ENCODE assay signal across 26 cellular contexts in the genomic region with DNA sequence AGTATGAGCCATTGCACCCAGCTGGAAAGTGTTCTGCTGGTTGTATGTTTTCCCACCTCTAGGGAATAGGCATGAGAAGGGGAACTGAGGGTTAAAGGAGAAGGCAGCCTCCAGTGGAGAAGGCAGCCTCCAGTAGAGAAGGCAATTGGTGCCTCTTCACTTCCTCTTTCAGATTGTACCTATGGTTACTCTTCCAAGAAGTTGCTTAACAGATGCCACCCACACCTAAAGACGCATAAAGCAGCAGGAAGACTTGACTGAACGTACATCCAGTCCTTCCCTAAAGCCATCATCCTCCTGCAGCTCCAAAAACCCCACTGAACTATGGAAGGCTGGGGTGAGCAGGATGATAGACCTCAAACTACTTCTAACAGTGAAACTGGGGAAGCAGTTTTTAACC. TPM values are rescaled to one million over a fixed set of nuclear protein-coding genes. Genes with fewer than 3 reads are reported as not detected.
DNase-seq lines count a peak whose midpoint lies in the region; ATAC-seq, FAIRE-seq and TF ChIP-seq lines count a peak whose summit lies in the region.
"Had no signal": no experiment of that assay in that cellular context is flagged by ENCODE, and none has a peak within 500 bp of the region (broad histone marks: within the 10 kb centered on the region; RNA-seq: fewer than 3 reads in every experiment).

No MANE protein-coding gene starts in this region.

- no peaks in the 10 kb centered on the region for H3K36me3 ChIP-seq in H1 (ENCODE audit: control insufficient read depth in 2 of 4, insufficient read depth in 4 of 4, low read length in 3 of 4)
- H3K36me3 ChIP-seq: esophagus muscularis mucosa, gastrocnemius medialis, ovary, right atrium auricular region had no signal

- no peak for FAIRE-seq in H1 (lab: Jason Lieb, UNC)
- FAIRE-seq: GM19239, urothelium cell line had no signal

- 0 out of 2 replicates have a peak overlapping the region, but pooled peaks have one; percentile 10 for H2BK12ac ChIP-seq in H1 (ENCODE audit: low read depth, low read length)

- in situ Hi-C loops in KBM-7 (cut with MboI; ENCODE audit: low pct_unique_long_range_greater_than_20kb, low sequenced_read_pairs) = loop anchor here (25.0 kb wide), 1 partner anchor 369 kb away; no protein-coding TSS in a partner anchor

- H4K8ac ChIP-seq in H1 (ENCODE audit: extremely low read depth, insufficient read depth, low read length) = no peak overlapping the region

- CTCF ChIA-PET in H1 (lab: Charles Lee; ENCODE audit: partially characterized antibody) = interaction anchor here (0.6 to 2.5 kb wide), 2 partner anchors 11 to 23 kb away, joined by 4 to 10 read pairs; no protein-coding TSS in a partner anchor

- no peaks in the 10 kb centered on the region for H3K36me3 Mint-ChIP-seq in activated T-cell treated with anti-CD3 and anti-CD28 coated beads, Interleukin-2, amount 50 U/mL, for 4 hours (ENCODE audit: insufficient read depth)
- H3K36me3 Mint-ChIP-seq: activated naive CD4-positive, alpha-beta T cell treated with anti-CD3 and anti-CD28 coated beads, Interleukin-2, amount 50 U/mL, for 24 hours had no signal

- TF ChIP-seq CTCF in H1 (IDR thresholded peaks at IDR 0.05; ENCODE audit: control extremely low read depth in 1 of 3, insufficient read depth in 1 of 3, low read depth in 1 of 3, low read length in 3 of 3) = no peak
- no peak for TF ChIP-seq CTCF in lower leg skin (IDR thresholded peaks at IDR 0.05)
- no peak for TF ChIP-seq CTCF in foreskin fibroblast (IDR thresholded peaks at IDR 0.05; ENCODE audit: low read depth, low read length)

- H2BK120ac ChIP-seq in H1 (replicated peaks; ENCODE audit: low read depth, low read length) = no peak overlapping the region

- intact Hi-C loops in lower leg skin (cut with DNase I; ENCODE audit: low total_unique reads) = no loop called here

- no peak overlapping the region for H4K91ac ChIP-seq in H1 (replicated peaks; ENCODE audit: insufficient read length, low read length)

- POLR2A ChIA-PET in H1 (lab: Charles Lee; ENCODE audit: partially characterized antibody) = interaction anchor here (1.5 kb wide), 1 partner anchor 11 kb away, joined by 7 read pairs; no protein-coding TSS in a partner anchor

- H3K4me1 Mint-ChIP-seq in activated T-cell treated with anti-CD3 and anti-CD28 coated beads, Interleukin-2, amount 50 U/mL, for 4 hours (ENCODE audit: low read depth) = peaks cover 5% of the 10 kb centered on the region
- H3K4me1 Mint-ChIP-seq: activated naive CD4-positive, alpha-beta T cell treated with anti-CD3 and anti-CD28 coated beads, Interleukin-2, amount 50 U/mL, for 24 hours had no signal

- TF ChIP-seq POLR2A in H1 (IDR thresholded peaks at IDR 0.05; ENCODE audit: control extremely low read depth in 1 of 2, low read depth in 2 of 2, low read length in 2 of 2) = no peak
- no peak for TF ChIP-seq POLR2A in lower leg skin (IDR thresholded peaks at IDR 0.05)

- no peak overlapping the region for H2AK5ac ChIP-seq in H1 (ENCODE audit: low read depth, low read length)

- no peak overlapping the region for H3K4ac ChIP-seq in H1 (replicated peaks; ENCODE audit: insufficient read length, low read depth, low read length)

- no peak overlapping the region for H3K18ac ChIP-seq in H1 (ENCODE audit: extremely low read depth, low read length)

- no peak overlapping the region for H3K14ac ChIP-seq in H1 (ENCODE audit: insufficient read length)

- peaks cover 0 to 1% (median 0%) of the 10 kb centered on the region in 4 experiments; a peak in 1 of 7 replicates for H3K27me3 ChIP-seq in H1 (replicated peaks in 1 of 4; ENCODE audit: control insufficient read depth in 3 of 4, extremely low read depth in 1 of 4, insufficient read depth in 3 of 4, low read length in 3 of 4)
- H3K27me3 ChIP-seq: cardiac muscle cell, esophagus muscularis mucosa, gastrocnemius medialis, ovary, right atrium auricular region had no signal

- H2BK5ac ChIP-seq in H1 (ENCODE audit: low read depth, low read length) = no peak overlapping the region

- H4K5ac ChIP-seq in H1 (ENCODE audit: insufficient read length, low read depth, low read length) = no peak overlapping the region

- no peaks in the 10 kb centered on the region for H3K79me1 ChIP-seq in H1 (ENCODE audit: low read depth, low read length)

- H3K23me2 ChIP-seq in H1 (ENCODE audit: low read depth, low read length) = no peaks in the 10 kb centered on the region

- no peak overlapping the region for H3K9ac ChIP-seq in H1 (replicated peaks in 1 of 4; ENCODE audit: extremely low read depth in 1 of 4, low read depth in 3 of 4, low read length in 3 of 4)

- no peaks in the 10 kb centered on the region for H3K79me2 ChIP-seq in H1 (ENCODE audit: control insufficient read depth in 1 of 2, insufficient read depth in 2 of 2, low read length in 2 of 2)
- H3K79me2 ChIP-seq: hepatocyte had no signal

- H3K9me3 ChIP-seq in H1 (ENCODE audit: insufficient read depth in 2 of 2, low read depth in 1 of 2, low read length in 1 of 2) = no peaks in the 10 kb centered on the region
- H3K9me3 ChIP-seq: esophagus muscularis mucosa, gastrocnemius medialis, ovary, right atrium auricular region had no signal

- no peak overlapping the region for H3K27ac ChIP-seq in H1 (ENCODE audit: low read depth, low read length)
- H3K27ac ChIP-seq: cardiac muscle cell, esophagus muscularis mucosa, hepatocyte, ovary, right atrium auricular region, SK-N-MC had no signal

- no peak overlapping the region for H2BK15ac ChIP-seq in H1 (ENCODE audit: low read length)

- H3K9me3 Mint-ChIP-seq in activated T-cell treated with anti-CD3 and anti-CD28 coated beads, Interleukin-2, amount 50 U/mL, for 4 hours = no peaks in the 10 kb centered on the region
- H3K9me3 Mint-ChIP-seq: activated naive CD4-positive, alpha-beta T cell treated with anti-CD3 and anti-CD28 coated beads, Interleukin-2, amount 50 U/mL, for 24 hours; activated T-cell treated with anti-CD3 and anti-CD28 coated beads, Interleukin-2, amount 50 U/mL, for 72 hours had no signal

- no peak overlapping the region for H2BK20ac ChIP-seq in H1 (ENCODE audit: low read length)

- H4K20me1 ChIP-seq in H1 (replicated peaks in 1 of 2; ENCODE audit: control insufficient read depth in 1 of 2, insufficient read depth in 2 of 2, low read length in 2 of 2) = no peaks in the 10 kb centered on the region

- 88% methylated on average over 2 of the region's 2 CpGs; no CpG with 5 or more reads in 1 of the 2 experiments for WGBS in H1 (ENCODE audit: extremely low coverage in 1 of 2, insufficient coverage in 1 of 2, insufficient read length in 1 of 2, insufficient replicate concordance in 2 of 2, low coverage in 1 of 2, low lambda C conversion rate in 2 of 2, missing lambda C conversion rate in 1 of 2), 2 experiments
- 71 to 73% methylated on average over 2 of the region's 2 CpGs for WGBS in lower leg skin, 2 donors

- no peak overlapping the region for H3K4me2 ChIP-seq in H1 (ENCODE audit: insufficient read depth in 1 of 2, low read depth in 2 of 2, low read length in 2 of 2)
- H3K4me2 ChIP-seq: hepatocyte had no signal

- H3K4me3 Mint-ChIP-seq in activated T-cell treated with anti-CD3 and anti-CD28 coated beads, Interleukin-2, amount 50 U/mL, for 4 hours = no peak overlapping the region
- H3K4me3 Mint-ChIP-seq: activated naive CD4-positive, alpha-beta T cell treated with anti-CD3 and anti-CD28 coated beads, Interleukin-2, amount 50 U/mL, for 24 hours; activated T-cell treated with anti-CD3 and anti-CD28 coated beads, Interleukin-2, amount 50 U/mL, for 72 hours; endodermal cell had no signal

- no peak for TF ChIP-seq RAD21 in H1 (IDR thresholded peaks at IDR 0.05 in 1 of 2, conservative IDR thresholded peaks at IDR 0.05 in 1 of 2; ENCODE audit: low read depth in 2 of 2, low read length in 2 of 2)

- H2AFZ ChIP-seq in H1 (ENCODE audit: low read length) = 0 out of 2 replicates have a peak overlapping the region, but pooled peaks have one; percentile 35
- H2AFZ ChIP-seq: hepatocyte had no signal

- DNase-seq in AML-193 (lab: John Stamatoyannopoulos, UW) (peak; percentile 58 to 61), KBM-7 (peak; percentile 45), OCI-M1 (lab: John Stamatoyannopoulos, UW) (peak; percentile 70), H1 (ENCODE audit: low read depth in 1 of 2, low spot score in 2 of 2) (no peak), lower leg skin (ENCODE audit: low spot score in 2 of 2) (no peak), foreskin fibroblast (no peak)
- no peak for DNase-seq in activated T-cell treated with anti-CD3 and anti-CD28 coated beads, Interleukin-2, amount 50 U/mL, for 4 hours
- DNase-seq: activated T-cell treated with anti-CD3 and anti-CD28 coated beads, Interleukin-2, amount 50 U/mL, for 72 hours; aorta; C1 segment of cervical spinal cord; endodermal cell; gastrocnemius medialis; naive thymus-derived CD4-positive, alpha-beta T cell; NCI-H146; NCI-H2171 treated with DMSO at 0.1 percent for 48 hours; NCI-H524 treated with DMSO at 0.1 percent for 48 hours; ovary had no signal

- TF ChIP-seq EP300 in H1 (IDR thresholded peaks at IDR 0.05; ENCODE audit: borderline replicate concordance in 1 of 2, low read depth in 2 of 2, low read length in 2 of 2) = no peak

- H3K56ac ChIP-seq in H1 (replicated peaks; ENCODE audit: insufficient read length, low read depth, low read length) = no peak overlapping the region

- ATAC-seq in activated T-cell treated with anti-CD3 and anti-CD28 coated beads, Interleukin-2, amount 50 U/mL, for 4 hours = no peak
- ATAC-seq: activated CD4-positive, CD25-positive, alpha-beta regulatory T cell treated with anti-CD3 and anti-CD28 coated beads, Interleukin-2, amount 50 U/mL, for 24 hours; activated T-cell treated with anti-CD3 and anti-CD28 coated beads, Interleukin-2, amount 50 U/mL, for 72 hours; gastrocnemius medialis; naive thymus-derived CD4-positive, alpha-beta T cell had no signal

- H3K23ac ChIP-seq in H1 (ENCODE audit: insufficient read length) = no peak overlapping the region

- peaks cover 0 to 7% (median 4%) of the 10 kb centered on the region in 4 experiments; a peak in 4 of 7 replicates for H3K4me1 ChIP-seq in H1 (replicated peaks in 1 of 4; ENCODE audit: control insufficient read depth in 3 of 4, insufficient read depth in 4 of 4, low read length in 3 of 4)

- H3K27me3 Mint-ChIP-seq in activated T-cell treated with anti-CD3 and anti-CD28 coated beads, Interleukin-2, amount 50 U/mL, for 4 hours (ENCODE audit: low read depth) = peaks cover 1% of the 10 kb centered on the region
- H3K27me3 Mint-ChIP-seq: activated naive CD4-positive, alpha-beta T cell treated with anti-CD3 and anti-CD28 coated beads, Interleukin-2, amount 50 U/mL, for 24 hours had no signal

- no peak overlapping the region for H3K4me3 ChIP-seq in H1 (ENCODE audit: extremely low read depth in 1 of 4, insufficient read depth in 2 of 4, low read depth in 3 of 4, low read length in 4 of 4)
- no peak overlapping the region for H3K4me3 ChIP-seq in lower leg skin (ENCODE audit: low read depth, poor library complexity, severe bottlenecking)
- H3K4me3 ChIP-seq in foreskin fibroblast (ENCODE audit: low read depth in 1 of 2, low read length in 2 of 2) = no peak overlapping the region
- H3K4me3 ChIP-seq: cardiac muscle cell, esophagus muscularis mucosa, gastrocnemius medialis, hepatocyte, ovary, right atrium auricular region, SK-N-MC had no signal

RNA-seq across cellular contexts. Expression of gene DPF3, which starts 13.1 kb away (rescaled TPM):
- 0.08 and 0.19 TPM in 2 replicates for total RNA-seq in H1 (2021; fragmentation: NEBNext Ultra II Directional; extraction: Animal tissue kit (Norgen Biotek cat#: 25700))
- polyA plus RNA-seq in H1 (2011; rRNA removed) = 0.03 TPM in 1 of 2 replicates, not detected in the other
- 0.08 TPM for polyA plus RNA-seq in H1 (2011; cell fraction: cytosol; rRNA removed)
- polyA plus RNA-seq in H1 (2011; cell fraction: nucleus; rRNA removed) = 0.19 TPM
- 0.06 TPM in 1 of 4 replicates, not detected in the others for polyA plus RNA-seq in H1 (2012, experiment 1 of 2)
- not detected for polyA plus RNA-seq in H1 (2012, experiment 2 of 2)
- polyA plus RNA-seq in H1 (2013, experiment 1 of 2) = 0.16 TPM
- 0.07 TPM for polyA plus RNA-seq in H1 (2013, experiment 2 of 2)
- polyA minus RNA-seq in H1 (2011; rRNA and poly(A)+ RNA removed) = 0.22 and 0.49 TPM in 2 replicates
- not detected for polyA minus RNA-seq in H1 (2011; cell fraction: cytosol; rRNA and poly(A)+ RNA removed)
- polyA minus RNA-seq in H1 (2011; cell fraction: nucleus; rRNA and poly(A)+ RNA removed) = 0.40 TPM
- 1 to 10 TPM; 1.1 to 4.7 (median 1.8) TPM for total RNA-seq in lower leg skin
- total RNA-seq in activated T-cell treated with anti-CD3 and anti-CD28 coated beads, Interleukin-2, amount 50 U/mL, for 4 hours = under 1 TPM; 0.48 to 0.95 (median 0.71) TPM
- total RNA-seq: endodermal cell had no signal

RNA-seq across cellular contexts. Expression of gene DCAF4, which starts 45.4 kb away (rescaled TPM):
- total RNA-seq in H1 (2021; fragmentation: NEBNext Ultra II Directional; extraction: Animal tissue kit (Norgen Biotek cat#: 25700)) = 16.8 and 21.1 TPM in 2 replicates
- polyA plus RNA-seq in H1 (2011; rRNA removed) = 17.0 and 26.3 TPM in 2 replicates
- 28.3 TPM for polyA plus RNA-seq in H1 (2011; cell fraction: cytosol; rRNA removed)
- polyA plus RNA-seq in H1 (2011; cell fraction: nucleus; rRNA removed) = 35.9 TPM
- 13.7 to 17.0 TPM (median 14.8 TPM) in 4 replicates for polyA plus RNA-seq in H1 (2012, experiment 1 of 2)
- 7.8 TPM for polyA plus RNA-seq in H1 (2012, experiment 2 of 2)
- 22.5 TPM for polyA plus RNA-seq in H1 (2013, experiment 1 of 2)
- 22.9 TPM for polyA plus RNA-seq in H1 (2013, experiment 2 of 2)
- polyA minus RNA-seq in H1 (2011; rRNA and poly(A)+ RNA removed) = 24.8 and 27.4 TPM in 2 replicates
- 7.8 TPM for polyA minus RNA-seq in H1 (2011; cell fraction: cytosol; rRNA and poly(A)+ RNA removed)
- 26.9 TPM for polyA minus RNA-seq in H1 (2011; cell fraction: nucleus; rRNA and poly(A)+ RNA removed)
- total RNA-seq in lower leg skin = 10 to 100 TPM; 24.0 to 40.5 (median 35.8) TPM
- 10 to 100 TPM; 29.7 to 39.2 (median 34.0) TPM for total RNA-seq in activated T-cell treated with anti-CD3 and anti-CD28 coated beads, Interleukin-2, amount 50 U/mL, for 4 hours

Comparison
In these comparisons a context has a peak if more than half of its experiments do, and no peak if none do; other contexts are left out.
1. DNase-seq: peak in AML-193 (2 of 2), KBM-7 (single experiment) and OCI-M1 (single experiment); none in H1 (0 of 2), lower leg skin (0 of 2), activated T-cell treated with anti-CD3 and anti-CD28 coated beads, Interleukin-2, amount 50 U/mL, for 4 hours (single experiment) and foreskin fibroblast (0 of 2).